ENCODE assay signal across 26 cellular contexts in genomic region chr7:88915615-88916014, GRCh38.
"Had no signal": no experiment of that assay in that cellular context is flagged by ENCODE, and none has a peak within 500 bp of the region (broad histone marks: within the 10 kb centered on the region; RNA-seq: fewer than 3 reads in every experiment).

No MANE protein-coding gene starts in this region.

- FAIRE-seq: keratinocyte, urothelium cell line had no signal

- H3K9me3 ChIP-seq: left lung, lower lobe of right lung, right atrium auricular region, right lobe of liver, suprapubic skin, thoracic aorta, tibial artery, upper lobe of right lung had no signal

- H3K27me3 Mint-ChIP-seq: naive thymus-derived CD8-positive, alpha-beta T cell; progenitor cell of endocrine pancreas; stimulated activated naive B cell treated with anti-CD40 and anti-IgM and Interleukin-4, amounts not matched to agents 10 μg/mL and 1 μg/mL and 100 μg/mL, for 72 hours had no signal

- H3K36me3 ChIP-seq: left lung, lower lobe of right lung, right atrium auricular region, right lobe of liver, suprapubic skin, thoracic aorta, tibial artery, upper lobe of right lung had no signal

- DNase-seq: hippocampal formation; left colon; left lung; lower lobe of right lung; mammary epithelial cell; mesenchymal stem cell; naive thymus-derived CD8-positive, alpha-beta T cell; nucleus accumbens; right lobe of liver; stimulated activated CD4-positive, alpha-beta T cell treated with anti-CD3 and anti-CD28 coated beads, Interleukin-12 subunit alpha, Interleukin-12 subunit beta, amount 100 ng/mL, for 4 hours; stimulated activated CD4-positive, alpha-beta T cell treated with anti-CD3 and anti-CD28 coated beads, Interleukin-15, amount 100 ng/mL, for 24 hours; stimulated activated CD4-positive, alpha-beta T cell treated with anti-CD3 and anti-CD28 coated beads, Interleukin-2, amount 100 ng/mL, for 24 hours; stimulated activated CD4-positive, alpha-beta T cell treated with anti-CD3 and anti-CD28 coated beads, Interleukin-4, amount 100 ng/mL, for 1 hour; stimulated activated naive B cell treated with anti-CD40 and anti-IgM and Interleukin-4, amounts not matched to agents 10 μg/mL and 1 μg/mL and 100 μg/mL, for 72 hours; stimulated activated naive CD8-positive, alpha-beta T cell treated with anti-CD3 and anti-CD28 coated beads, Interleukin-15, Interleukin-2, amounts not matched to agents 100 U/mL and 50 U/mL, for 24 hours; tibial artery; trophoblast cell; upper lobe of right lung had no signal

- H3K27me3 ChIP-seq: left lung, right atrium auricular region, right lobe of liver, suprapubic skin, tibial artery, upper lobe of right lung had no signal

- H3K4me1 Mint-ChIP-seq: naive thymus-derived CD8-positive, alpha-beta T cell; nephron; neural crest cell; stimulated activated naive B cell treated with anti-CD40 and anti-IgM and Interleukin-4, amounts not matched to agents 10 μg/mL and 1 μg/mL and 100 μg/mL, for 72 hours had no signal

- H3K27ac ChIP-seq: left lung, lower lobe of right lung, right atrium auricular region, right lobe of liver, suprapubic skin, thoracic aorta, tibial artery, upper lobe of right lung had no signal

- H3K9me3 Mint-ChIP-seq: naive thymus-derived CD8-positive, alpha-beta T cell; nephron; neural crest cell; stimulated activated naive B cell treated with anti-CD40 and anti-IgM and Interleukin-4, amounts not matched to agents 10 μg/mL and 1 μg/mL and 100 μg/mL, for 72 hours had no signal

- H3K36me3 Mint-ChIP-seq: naive thymus-derived CD8-positive, alpha-beta T cell; stimulated activated naive B cell treated with anti-CD40 and anti-IgM and Interleukin-4, amounts not matched to agents 10 μg/mL and 1 μg/mL and 100 μg/mL, for 72 hours had no signal

- H3K4me3 ChIP-seq: left lung, lower lobe of right lung, right atrium auricular region, right lobe of liver, suprapubic skin, thoracic aorta, tibial artery, upper lobe of right lung had no signal

- H3K4me1 ChIP-seq: left lung, lower lobe of right lung, right atrium auricular region, right lobe of liver, suprapubic skin, tibial artery, upper lobe of right lung had no signal

- H3K4me3 Mint-ChIP-seq: naive thymus-derived CD8-positive, alpha-beta T cell; nephron; neural crest cell; stimulated activated naive B cell treated with anti-CD40 and anti-IgM and Interleukin-4, amounts not matched to agents 10 μg/mL and 1 μg/mL and 100 μg/mL, for 72 hours had no signal

- H3K27ac Mint-ChIP-seq: naive thymus-derived CD8-positive, alpha-beta T cell; nephron; progenitor cell of endocrine pancreas; stimulated activated naive B cell treated with anti-CD40 and anti-IgM and Interleukin-4, amounts not matched to agents 10 μg/mL and 1 μg/mL and 100 μg/mL, for 72 hours had no signal
